10 cellular contexts compared by ENCODE assay signal in genomic region chr19:32651729-32652140, GRCh38. TPM values are rescaled to one million over a fixed set of nuclear protein-coding genes. Genes with fewer than 3 reads are reported as not detected.
DNase-seq lines count a peak whose midpoint lies in the region; ATAC-seq, FAIRE-seq and TF ChIP-seq lines count a peak whose summit lies in the region.
"Had no signal": no experiment of that assay in that cellular context is flagged by ENCODE, and none has a peak within 500 bp of the region (broad histone marks: within the 10 kb centered on the region; RNA-seq: fewer than 3 reads in every experiment).

No MANE protein-coding gene starts in this region.

- H3K4me3 ChIP-seq in A549 (no peak overlapping the region), prostate gland (no peak overlapping the region)
- H3K4me3 ChIP-seq in CD8-positive, alpha-beta T cell (ENCODE audit: low read depth, low read length): no peak overlapping the region

- no peak for TF ChIP-seq CTCF in A549 (IDR thresholded peaks at IDR 0.05)
- no peak for TF ChIP-seq CTCF in CD8-positive, alpha-beta T cell (IDR thresholded peaks at IDR 0.05)
- TF ChIP-seq CTCF in prostate gland (IDR thresholded peaks at IDR 0.05): no peak

- H3K9me3 Mint-ChIP-seq in CD8-positive, alpha-beta T cell: no peaks in the 10 kb centered on the region
- H3K9me3 Mint-ChIP-seq in activated CD8-positive, alpha-beta memory T cell treated with anti-CD3 and anti-CD28 coated beads, Interleukin-2, amount 10 ng/mL, durations not matched to agents 7 days and 5 days (ENCODE audit: low read depth): no peaks in the 10 kb centered on the region
- no peaks in the 10 kb centered on the region for H3K9me3 Mint-ChIP-seq in stimulated activated naive CD8-positive, alpha-beta T cell treated with anti-CD3 and anti-CD28 coated beads, Interleukin-15, amount 100 ng/mL, for 72 hours

- H3K36me3 ChIP-seq in CD8-positive, alpha-beta T cell (ENCODE audit: insufficient read depth, low read length): peaks cover 15% of the 10 kb centered on the region
- H3K36me3 ChIP-seq in prostate gland: peaks cover 0 to 3% of the 10 kb centered on the region in 2 donors

- H3K27ac Mint-ChIP-seq in CD8-positive, alpha-beta T cell: no peak overlapping the region
- no peak overlapping the region for H3K27ac Mint-ChIP-seq in activated CD8-positive, alpha-beta memory T cell treated with anti-CD3 and anti-CD28 coated beads, Interleukin-2, amount 10 ng/mL, durations not matched to agents 7 days and 5 days
- no peak overlapping the region for H3K27ac Mint-ChIP-seq in stimulated activated naive CD8-positive, alpha-beta T cell treated with anti-CD3 and anti-CD28 coated beads, Interleukin-15, amount 100 ng/mL, for 72 hours

- H3K4me1 ChIP-seq in A549: no peaks in the 10 kb centered on the region
- no peaks in the 10 kb centered on the region for H3K4me1 ChIP-seq in CD8-positive, alpha-beta T cell (ENCODE audit: insufficient read depth, low read length)
- no peaks in the 10 kb centered on the region for H3K4me1 ChIP-seq in prostate gland (replicated peaks)

- peak; percentile 28 for FAIRE-seq in A549 (lab: Jason Lieb, UNC)
- no peak for FAIRE-seq in frontal cortex (lab: Jason Lieb, UNC)
- FAIRE-seq: bronchial epithelial cell had no signal

- POLR2A ChIA-PET in A549 (lab: Yijun Ruan, JAX): no interaction called here
- POLR2A ChIA-PET in CD8-positive, alpha-beta T cell (lab: Charles Lee): no interaction called here

- peaks cover 70% of the 10 kb centered on the region for H3K36me3 Mint-ChIP-seq in CD8-positive, alpha-beta T cell
- H3K36me3 Mint-ChIP-seq in activated CD8-positive, alpha-beta memory T cell treated with anti-CD3 and anti-CD28 coated beads, Interleukin-2, amount 10 ng/mL, durations not matched to agents 7 days and 5 days: peaks cover 21% of the 10 kb centered on the region

- H3K27me3 Mint-ChIP-seq in CD8-positive, alpha-beta T cell (ENCODE audit: low read depth): no peaks in the 10 kb centered on the region
- H3K27me3 Mint-ChIP-seq in activated CD8-positive, alpha-beta memory T cell treated with anti-CD3 and anti-CD28 coated beads, Interleukin-2, amount 10 ng/mL, durations not matched to agents 7 days and 5 days: no peaks in the 10 kb centered on the region
- H3K27me3 Mint-ChIP-seq in stimulated activated naive CD8-positive, alpha-beta T cell treated with anti-CD3 and anti-CD28 coated beads, Interleukin-15, amount 100 ng/mL, for 72 hours: no peaks in the 10 kb centered on the region

- peak; percentile 34 to 44 for DNase-seq in A549 (ENCODE audit: low read depth in 1 of 2, low spot score in 1 of 2)
- DNase-seq in NCI-H69 (lab: John Stamatoyannopoulos, UW): peak; percentile 4
- DNase-seq in frontal cortex (ENCODE audit: low spot score in 2 of 2): peak; percentile 54 to 65
- peak; percentile 31 for DNase-seq in myocyte (ENCODE audit: low read depth)
- no peak for DNase-seq in CD8-positive, alpha-beta T cell
- no peak for DNase-seq in prostate gland (ENCODE audit: low spot score)
- DNase-seq in activated CD8-positive, alpha-beta memory T cell treated with anti-CD3 and anti-CD28 coated beads, Interleukin-2, amount 10 ng/mL, durations not matched to agents 7 days and 5 days: no peak
- DNase-seq in stimulated activated naive CD8-positive, alpha-beta T cell treated with anti-CD3 and anti-CD28 coated beads, Interleukin-15, amount 100 ng/mL, for 72 hours: no peak
- DNase-seq: stimulated activated CD4-positive, alpha-beta T cell treated with anti-CD3 and anti-CD28 coated beads, Interleukin-4, amount 100 ng/mL, for 24 hours had no signal

- CTCF ChIA-PET in A549 (lab: Yijun Ruan, JAX): interaction anchor here (1.4 to 1.5 kb wide), 2 partner anchors 12 to 19 kb away, joined by 4 read pairs; no protein-coding TSS in a partner anchor
- CTCF ChIA-PET in CD8-positive, alpha-beta T cell (lab: Charles Lee): no interaction called here
- CTCF ChIA-PET in activated CD8-positive, alpha-beta memory T cell treated with anti-CD3 and anti-CD28 coated beads, Interleukin-2, amount 10 ng/mL, durations not matched to agents 7 days and 5 days (lab: Charles Lee): no interaction called here

- TF ChIP-seq EP300 in A549 (IDR thresholded peaks at IDR 0.05): no peak

- WGBS in A549 (ENCODE audit: missing lambda C conversion rate): 77% methylated on average over 8 of the region's 8 CpGs
- WGBS in prostate gland: 54% methylated on average over 8 of the region's 8 CpGs

- H3K27ac ChIP-seq in A549 (no peak overlapping the region), prostate gland (no peak overlapping the region)
- H3K27ac ChIP-seq in CD8-positive, alpha-beta T cell (ENCODE audit: low read depth, low read length): no peak overlapping the region

- H3K4me1 Mint-ChIP-seq in CD8-positive, alpha-beta T cell (ENCODE audit: low read depth): peaks cover 13% of the 10 kb centered on the region
- peaks cover 17% of the 10 kb centered on the region for H3K4me1 Mint-ChIP-seq in activated CD8-positive, alpha-beta memory T cell treated with anti-CD3 and anti-CD28 coated beads, Interleukin-2, amount 10 ng/mL, durations not matched to agents 7 days and 5 days
- peaks cover 22% of the 10 kb centered on the region for H3K4me1 Mint-ChIP-seq in stimulated activated naive CD8-positive, alpha-beta T cell treated with anti-CD3 and anti-CD28 coated beads, Interleukin-15, amount 100 ng/mL, for 72 hours

- ATAC-seq in A549: peak; percentile 73 to 75; a peak in 5 of 6 replicates
- no peak for ATAC-seq in CD8-positive, alpha-beta T cell
- ATAC-seq in activated CD8-positive, alpha-beta memory T cell treated with anti-CD3 and anti-CD28 coated beads, Interleukin-2, amount 10 ng/mL, durations not matched to agents 7 days and 5 days: no peak
- ATAC-seq in stimulated activated naive CD8-positive, alpha-beta T cell treated with anti-CD3 and anti-CD28 coated beads, Interleukin-15, amount 100 ng/mL, for 72 hours: no peak

- no peak overlapping the region for H3K4me2 ChIP-seq in A549

- H3K9me3 ChIP-seq in A549 (no peaks in the 10 kb centered on the region), prostate gland (no peaks in the 10 kb centered on the region)
- H3K9me3 ChIP-seq in CD8-positive, alpha-beta T cell (ENCODE audit: low read length): no peaks in the 10 kb centered on the region

- intact Hi-C loops in CD8-positive, alpha-beta T cell (cut with DNase I, micrococcal nuclease): no loop called here
- intact Hi-C loops in prostate gland (cut with DNase I): no loop called here

- TF ChIP-seq POLR2A in A549 (IDR thresholded peaks at IDR 0.05; ENCODE audit: low read length) (no peak), prostate gland (IDR thresholded peaks at IDR 0.05) (no peak)

- TF ChIP-seq RAD21 in A549 (conservative IDR thresholded peaks at IDR 0.05 in 1 of 2, IDR thresholded peaks at IDR 0.05 in 1 of 2): no peak

- no peaks in the 10 kb centered on the region for H3K27me3 ChIP-seq in CD8-positive, alpha-beta T cell (ENCODE audit: insufficient read depth, low read length)
- H3K27me3 ChIP-seq in prostate gland (replicated peaks; ENCODE audit: insufficient read depth): no peaks in the 10 kb centered on the region

- H3K4me3 Mint-ChIP-seq in CD8-positive, alpha-beta T cell: no peak overlapping the region
- H3K4me3 Mint-ChIP-seq in activated CD8-positive, alpha-beta memory T cell treated with anti-CD3 and anti-CD28 coated beads, Interleukin-2, amount 10 ng/mL, durations not matched to agents 7 days and 5 days: no peak overlapping the region
- no peak overlapping the region for H3K4me3 Mint-ChIP-seq in stimulated activated naive CD8-positive, alpha-beta T cell treated with anti-CD3 and anti-CD28 coated beads, Interleukin-15, amount 100 ng/mL, for 72 hours

TF ChIP-seq in A549, 52 proteins besides CTCF, POLR2A, EP300 and RAD21 (continues in another document):
- no peak for TF ChIP-seq FOSB (CRISPR knock-in tag; IDR thresholded peaks at IDR 0.05)
- no peak for TF ChIP-seq RFX5 (IDR thresholded peaks at IDR 0.05)
- TF ChIP-seq EHF (CRISPR knock-in tag; IDR thresholded peaks at IDR 0.05): no peak

RNA-seq across cellular contexts. Expression of gene ANKRD27, which starts 23.2 kb away (rescaled TPM):
- 60.8 and 62.1 TPM in 2 replicates for polyA plus RNA-seq in A549 (2011; rRNA removed)
- polyA plus RNA-seq in A549 (2012; cell fraction: cytosol; rRNA removed): 28.2 and 30.5 TPM in 2 replicates
- polyA plus RNA-seq in A549 (2012; cell fraction: nucleus; rRNA removed): 38.1 and 46.2 TPM in 2 replicates
- polyA plus RNA-seq in A549 (2017; fragmentation: RNase III; extraction: RNeasy Plus Mini Kit Qiagen cat#74134 plus additional on column Dnase treatment): 23.1 to 23.7 TPM (median 23.1 TPM) in 3 replicates
- 58.2 and 61.0 TPM in 2 replicates for polyA minus RNA-seq in A549 (2011; rRNA and poly(A)+ RNA removed)
- total RNA-seq in frontal cortex: 34.2 TPM
- 17.8 and 19.9 TPM in 2 replicates for total RNA-seq in myocyte
- polyA plus RNA-seq in myocyte (2012): 10.4 TPM
- total RNA-seq in CD8-positive, alpha-beta T cell: 10 to 100 TPM; 15.2 to 16.0 TPM
- 10 to 100 TPM; 25.7 to 51.4 TPM for total RNA-seq in prostate gland
- 10 to 100 TPM; 40.3 to 41.7 TPM for total RNA-seq in activated CD8-positive, alpha-beta memory T cell treated with anti-CD3 and anti-CD28 coated beads, Interleukin-2, amount 10 ng/mL, durations not matched to agents 7 days and 5 days

RNA-seq across cellular contexts. Expression of gene RGS9BP, which starts 23.9 kb away (rescaled TPM):
- polyA plus RNA-seq in A549 (2011; rRNA removed) (0.17 and 0.20 TPM in 2 replicates), A549 (2017; fragmentation: RNase III; extraction: RNeasy Plus Mini Kit Qiagen cat#74134 plus additional on column Dnase treatment) (0.30 to 0.46 TPM (median 0.41 TPM) in 3 replicates)
- 0.20 and 0.32 TPM in 2 replicates for polyA plus RNA-seq in A549 (2012; cell fraction: cytosol; rRNA removed)
- polyA plus RNA-seq in A549 (2012; cell fraction: nucleus; rRNA removed): 0.20 and 0.29 TPM in 2 replicates
- 0.24 and 0.41 TPM in 2 replicates for polyA minus RNA-seq in A549 (2011; rRNA and poly(A)+ RNA removed)
- total RNA-seq in frontal cortex (0.41 TPM), myocyte (1.2 and 1.7 TPM in 2 replicates), prostate gland (1 to 10 TPM in 1 of 2 donors, under 1 TPM in 1; 0.82 to 2.7 TPM)
- 0.42 TPM for polyA plus RNA-seq in myocyte (2012)
- total RNA-seq in CD8-positive, alpha-beta T cell: under 1 TPM; 0.16 to 0.31 TPM
- total RNA-seq in activated CD8-positive, alpha-beta memory T cell treated with anti-CD3 and anti-CD28 coated beads, Interleukin-2, amount 10 ng/mL, durations not matched to agents 7 days and 5 days: under 1 TPM; 0.28 to 0.79 TPM

RNA-seq across cellular contexts. Expression of gene NUDT19, which starts 39.9 kb away (rescaled TPM):
- 28.3 and 32.6 TPM in 2 replicates for polyA plus RNA-seq in A549 (2011; rRNA removed)
- polyA plus RNA-seq in A549 (2012; cell fraction: cytosol; rRNA removed): 17.3 and 28.0 TPM in 2 replicates
- polyA plus RNA-seq in A549 (2012; cell fraction: nucleus; rRNA removed): 17.5 and 20.1 TPM in 2 replicates
- 30.1 to 31.1 TPM (median 30.5 TPM) in 3 replicates for polyA plus RNA-seq in A549 (2017; fragmentation: RNase III; extraction: RNeasy Plus Mini Kit Qiagen cat#74134 plus additional on column Dnase treatment)
- 14.6 and 19.4 TPM in 2 replicates for polyA minus RNA-seq in A549 (2011; rRNA and poly(A)+ RNA removed)
- 7.3 TPM for total RNA-seq in frontal cortex
- total RNA-seq in myocyte: 21.1 and 27.5 TPM in 2 replicates
- polyA plus RNA-seq in myocyte (2012): 10.8 TPM
- 10 to 100 TPM; 15.3 to 18.0 TPM for total RNA-seq in CD8-positive, alpha-beta T cell
- total RNA-seq in prostate gland: 10 to 100 TPM; 21.7 to 22.4 TPM
- total RNA-seq in activated CD8-positive, alpha-beta memory T cell treated with anti-CD3 and anti-CD28 coated beads, Interleukin-2, amount 10 ng/mL, durations not matched to agents 7 days and 5 days: 10 to 100 TPM; 13.0 to 18.1 TPM

Comparison
In these comparisons a context has a peak if more than half of its experiments do, and no peak if none do; other contexts are left out.
1. ATAC-seq: peak in A549 (2 of 2); none in CD8-positive, alpha-beta T cell (single experiment), activated CD8-positive, alpha-beta memory T cell treated with anti-CD3 and anti-CD28 coated beads, Interleukin-2, amount 10 ng/mL, durations not matched to agents 7 days and 5 days (single experiment) and stimulated activated naive CD8-positive, alpha-beta T cell treated with anti-CD3 and anti-CD28 coated beads, Interleukin-15, amount 100 ng/mL, for 72 hours (single experiment).
2. DNase-seq: peak in A549 (2 of 2), NCI-H69 (single experiment), frontal cortex (2 of 2) and myocyte (single experiment); none in CD8-positive, alpha-beta T cell (0 of 7), prostate gland (single experiment), activated CD8-positive, alpha-beta memory T cell treated with anti-CD3 and anti-CD28 coated beads, Interleukin-2, amount 10 ng/mL, durations not matched to agents 7 days and 5 days (single experiment) and stimulated activated naive CD8-positive, alpha-beta T cell treated with anti-CD3 and anti-CD28 coated beads, Interleukin-15, amount 100 ng/mL, for 72 hours (0 of 2).